Comparison of ENCODE assay signal across 1 cellular context in genomic region chr2:57204364-57204763, GRCh38.
TF ChIP-seq lines count a peak whose summit lies in the region.

No MANE protein-coding gene starts in this region.

TF ChIP-seq in WTC11, 78 proteins besides CTCF, POLR2A, EP300 and RAD21 (continued from another document):
- no peak for TF ChIP-seq ARID4B (CRISPR knock-in tag; IDR thresholded peaks at IDR 0.05; ENCODE audit: borderline replicate concordance)
